Comparison of ENCODE assay signal across 7 cellular contexts in genomic region chr13:110520431-110521295, GRCh38. TPM values are rescaled to one million over a fixed set of nuclear protein-coding genes. Genes with fewer than 3 reads are reported as not detected.
A peak's percentile ranks its signal among the peaks of the same experiment; 100 is the strongest.
DNase-seq lines count a peak whose midpoint lies in the region; ATAC-seq and TF ChIP-seq lines count a peak whose summit lies in the region.

No MANE protein-coding gene starts in this region.

- DNase-seq in NCI-H460 (ENCODE audit: extremely low read depth, low read depth) (peak; percentile 86), mucosa of descending colon (peak; percentile 84 to 87 (median 84)), upper lobe of left lung (peak; percentile 61 to 95), SHP77 treated with DMSO at 0.1 percent for 48 hours (lab: John Stamatoyannopoulos, UW) (no peak)
- no peak for DNase-seq in activated CD4-positive, alpha-beta T cell treated with anti-CD3 and anti-CD28 coated beads for 36 hours

- H3K27ac ChIP-seq in upper lobe of left lung: peak overlapping the region; percentile 54 to 87 (median 82)

- CTCF ChIA-PET in activated CD4-positive, alpha-beta T cell treated with anti-CD3 and anti-CD28 coated beads for 36 hours (lab: Charles Lee): no interaction called here

- intact Hi-C loops in dendritic cell treated with granulocyte-macrophage colony-stimulating factor and Interleukin-4, amounts not matched to agents 40 ng/mL and 50 ng/mL, for 4 days (cut with micrococcal nuclease): loop anchor here (5.0 kb wide), 2 partner anchors 42 to 58 kb away; partner anchors contain the start of gene RAB20
- intact Hi-C loops in mucosa of descending colon (cut with DNase I, micrococcal nuclease): no loop called here
- intact Hi-C loops in activated CD4-positive, alpha-beta T cell treated with anti-CD3 and anti-CD28 coated beads for 36 hours (cut with DNase I, micrococcal nuclease): loop anchor here in 1 of 2 experiments (5.0 kb wide), 1 partner anchor 63 kb away; no protein-coding TSS in a partner anchor

- peaks cover 82% of the 10 kb centered on the region for H3K4me1 Mint-ChIP-seq in dendritic cell treated with granulocyte-macrophage colony-stimulating factor and Interleukin-4, amounts not matched to agents 40 ng/mL and 50 ng/mL, for 4 days (ENCODE audit: low read depth)
- H3K4me1 Mint-ChIP-seq in activated CD4-positive, alpha-beta T cell treated with anti-CD3 and anti-CD28 coated beads for 36 hours: peaks cover 22% of the 10 kb centered on the region

- H3K4me3 ChIP-seq in mucosa of descending colon (no peak overlapping the region), upper lobe of left lung (no peak overlapping the region)

- peaks cover 55% of the 10 kb centered on the region for H3K4me1 ChIP-seq in mucosa of descending colon (ENCODE audit: low read depth)
- peaks cover 41 to 74% (median 57%) of the 10 kb centered on the region in 4 donors for H3K4me1 ChIP-seq in upper lobe of left lung

- 38 to 44% methylated on average over 5 to 16 of the region's 16 CpGs for WGBS in upper lobe of left lung, 2 donors

- peak in 1 of 4 donors; percentile 73 for TF ChIP-seq POLR2A in upper lobe of left lung (IDR thresholded peaks at IDR 0.05)

- H3K27ac Mint-ChIP-seq in dendritic cell treated with granulocyte-macrophage colony-stimulating factor and Interleukin-4, amounts not matched to agents 40 ng/mL and 50 ng/mL, for 4 days: peak overlapping the region; percentile 94
- H3K27ac Mint-ChIP-seq in activated CD4-positive, alpha-beta T cell treated with anti-CD3 and anti-CD28 coated beads for 36 hours: no peak overlapping the region

- ATAC-seq in mucosa of descending colon (peak; percentile 54), upper lobe of left lung (ENCODE audit: low FRiP score in 2 of 2) (peak; percentile 53 to 85), GM18511 (IDR thresholded peaks at IDR 0.05; ENCODE audit: unreplicated experiment) (no peak)
- ATAC-seq in activated CD4-positive, alpha-beta T cell treated with anti-CD3 and anti-CD28 coated beads for 36 hours: no peak

- peak overlapping the region; percentile 42 for H3K4me3 Mint-ChIP-seq in dendritic cell treated with granulocyte-macrophage colony-stimulating factor and Interleukin-4, amounts not matched to agents 40 ng/mL and 50 ng/mL, for 4 days
- no peak overlapping the region for H3K4me3 Mint-ChIP-seq in activated CD4-positive, alpha-beta T cell treated with anti-CD3 and anti-CD28 coated beads for 36 hours

- H3K9me3 Mint-ChIP-seq in dendritic cell treated with granulocyte-macrophage colony-stimulating factor and Interleukin-4, amounts not matched to agents 40 ng/mL and 50 ng/mL, for 4 days: no peaks in the 10 kb centered on the region
- no peaks in the 10 kb centered on the region for H3K9me3 Mint-ChIP-seq in activated CD4-positive, alpha-beta T cell treated with anti-CD3 and anti-CD28 coated beads for 36 hours (ENCODE audit: low read depth)

- H3K27me3 ChIP-seq in upper lobe of left lung: no peaks in the 10 kb centered on the region

- peaks cover 6% of the 10 kb centered on the region for H3K27me3 Mint-ChIP-seq in dendritic cell treated with granulocyte-macrophage colony-stimulating factor and Interleukin-4, amounts not matched to agents 40 ng/mL and 50 ng/mL, for 4 days
- H3K27me3 Mint-ChIP-seq in activated CD4-positive, alpha-beta T cell treated with anti-CD3 and anti-CD28 coated beads for 36 hours: peaks cover 3% of the 10 kb centered on the region

- H3K36me3 ChIP-seq in mucosa of descending colon (ENCODE audit: low read depth) (no peaks in the 10 kb centered on the region), upper lobe of left lung (peaks cover 0 to 26% (median 4%) of the 10 kb centered on the region in 4 donors)

- TF ChIP-seq CTCF in mucosa of descending colon (IDR thresholded peaks at IDR 0.05): no peak
- TF ChIP-seq CTCF in upper lobe of left lung (IDR thresholded peaks at IDR 0.05): peak in 1 of 6 experiments; percentile 7

- H3K9me3 ChIP-seq in mucosa of descending colon: no peaks in the 10 kb centered on the region
- H3K9me3 ChIP-seq in upper lobe of left lung: no peaks in the 10 kb centered on the region

- peaks cover 63% of the 10 kb centered on the region for H3K36me3 Mint-ChIP-seq in dendritic cell treated with granulocyte-macrophage colony-stimulating factor and Interleukin-4, amounts not matched to agents 40 ng/mL and 50 ng/mL, for 4 days (ENCODE audit: low read depth)
- H3K36me3 Mint-ChIP-seq in activated CD4-positive, alpha-beta T cell treated with anti-CD3 and anti-CD28 coated beads for 36 hours (ENCODE audit: low read depth): no peaks in the 10 kb centered on the region

- POLR2A ChIA-PET in activated CD4-positive, alpha-beta T cell treated with anti-CD3 and anti-CD28 coated beads for 36 hours (lab: Charles Lee): no interaction called here

- peak; percentile 95 to 99 (median 98) for TF ChIP-seq EP300 in upper lobe of left lung (IDR thresholded peaks at IDR 0.05)

RNA-seq across cellular contexts. Expression of gene RAB20, which starts 40.9 kb away (rescaled TPM):
- 88.6 and 92.0 TPM in 2 replicates for total RNA-seq in NCI-H460 (2014; rRNA removed; shearing (Covaris generic))
- polyA plus RNA-seq in NCI-H460 (2014; cell fraction: nucleus; rRNA removed): 93.0 and 105 TPM in 2 replicates
- total RNA-seq in mucosa of descending colon: 10 to 100 TPM; 24.4 to 45.2 (median 33.7) TPM
- total RNA-seq in upper lobe of left lung: 10 to 100 TPM; 46.7 to 80.7 (median 57.8) TPM
- 1 to 10 TPM; 6.0 to 9.0 TPM for total RNA-seq in activated CD4-positive, alpha-beta T cell treated with anti-CD3 and anti-CD28 coated beads for 36 hours

Comparison
In these comparisons a context has a peak if more than half of its experiments do, and no peak if none do; other contexts are left out.
1. DNase-seq: peak in NCI-H460 (single experiment), mucosa of descending colon (3 of 3) and upper lobe of left lung (2 of 2); none in SHP77 treated with DMSO at 0.1 percent for 48 hours (single experiment) and activated CD4-positive, alpha-beta T cell treated with anti-CD3 and anti-CD28 coated beads for 36 hours (single experiment).
2. ATAC-seq: peak in mucosa of descending colon (single experiment) and upper lobe of left lung (2 of 2); none in GM18511 (single experiment) and activated CD4-positive, alpha-beta T cell treated with anti-CD3 and anti-CD28 coated beads for 36 hours (single experiment).